In the genomic region with DNA sequence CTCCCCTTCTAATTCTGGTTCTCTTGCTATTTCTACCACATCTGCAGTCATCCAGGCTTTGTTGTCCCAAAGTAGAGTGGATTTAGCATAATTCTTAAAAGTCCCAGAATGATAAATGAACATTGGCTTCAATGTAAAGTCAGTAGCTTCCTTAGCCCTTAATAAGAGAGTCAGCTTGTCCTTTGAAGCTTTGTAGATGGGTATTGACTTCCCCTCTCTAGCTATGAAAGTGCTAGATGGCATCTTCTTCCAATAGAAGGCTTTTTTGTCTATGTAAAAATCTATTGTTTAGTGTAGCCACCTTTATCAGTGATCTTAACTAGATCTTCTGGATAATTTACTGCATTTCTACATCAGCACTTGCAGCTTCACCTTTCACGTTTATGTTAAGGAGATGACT, we compare ENCODE assay signal across 12 cellular contexts.
DNase-seq lines count a peak whose midpoint lies in the region; ATAC-seq, FAIRE-seq and TF ChIP-seq lines count a peak whose summit lies in the region.
"Had no signal": no experiment of that assay in that cellular context is flagged by ENCODE, and none has a peak within 500 bp of the region (broad histone marks: within the 10 kb centered on the region; RNA-seq: fewer than 3 reads in every experiment).

No MANE protein-coding gene starts in this region.

- ATAC-seq in GM18511 (IDR thresholded peaks at IDR 0.05; ENCODE audit: unreplicated experiment), result peak; percentile 35
- ATAC-seq in GM21360 (IDR thresholded peaks at IDR 0.05; ENCODE audit: unreplicated experiment), result peak; percentile 29
- peak; percentile 38 for ATAC-seq in HG03342 (IDR thresholded peaks at IDR 0.05; ENCODE audit: unreplicated experiment)
- ATAC-seq: heart right ventricle had no signal

- H2AFZ ChIP-seq in endothelial cell of umbilical vein (ENCODE audit: low read depth, low read length), result peak overlapping the region; percentile 25

- H3K4me1 ChIP-seq in endothelial cell of umbilical vein (ENCODE audit: control insufficient read depth, extremely low read depth, insufficient read depth, low read length) (no peaks in the 10 kb centered on the region), BE2C (no peaks in the 10 kb centered on the region)
- H3K4me1 ChIP-seq: heart right ventricle, SJSA1 had no signal

- CTCF ChIA-PET in endothelial cell of umbilical vein (lab: Charles Lee), result interaction anchor here (1.2 kb wide), 1 partner anchor 9 kb away, joined by 4 read pairs; no protein-coding TSS in a partner anchor

- H3K4me3 ChIP-seq in endothelial cell of umbilical vein (replicated peaks in 1 of 3; ENCODE audit: insufficient read depth in 1 of 3, low read depth in 1 of 3, low read length in 3 of 3) (no peak overlapping the region), BE2C (ENCODE audit: low read depth, low read length) (no peak overlapping the region)
- H3K4me3 ChIP-seq: heart right ventricle, SJSA1 had no signal

- no peak overlapping the region for H3K4me2 ChIP-seq in endothelial cell of umbilical vein (ENCODE audit: insufficient read depth, low read length)

- intact Hi-C loops in endothelial cell of umbilical vein (cut with micrococcal nuclease), result no loop called here

- H3K9ac ChIP-seq in endothelial cell of umbilical vein (replicated peaks; ENCODE audit: extremely low read depth, insufficient read depth, low read length), result no peak overlapping the region

- H4K20me1 ChIP-seq in endothelial cell of umbilical vein (replicated peaks; ENCODE audit: control insufficient read depth, extremely low read depth, insufficient read depth, low read length), result no peaks in the 10 kb centered on the region

- dilution Hi-C loops in endothelial cell of umbilical vein (cut with MboI; ENCODE audit: extremely low pct_ligation_motif_present, low sequenced_read_pairs), result no loop called here

- no peaks in the 10 kb centered on the region for H3K79me2 ChIP-seq in endothelial cell of umbilical vein (ENCODE audit: control insufficient read depth, insufficient read depth, low read length)

- no peaks in the 10 kb centered on the region for H3K27me3 ChIP-seq in endothelial cell of umbilical vein (ENCODE audit: control insufficient read depth in 2 of 2, insufficient read depth in 2 of 2, low read length in 2 of 2)
- no peaks in the 10 kb centered on the region for H3K27me3 ChIP-seq in BE2C
- H3K27me3 ChIP-seq: heart right ventricle, SJSA1 had no signal

- POLR2A ChIA-PET in endothelial cell of umbilical vein (lab: Charles Lee), result no interaction called here

- FAIRE-seq in endothelial cell of umbilical vein (lab: Jason Lieb, UNC), result no peak
- FAIRE-seq in HTR-8/SVneo (lab: Jason Lieb, UNC), result no peak

- DNase-seq in endothelial cell of umbilical vein (ENCODE audit: low read depth, low spot score) (no peak), D341Med (ENCODE audit: low spot score) (no peak), BE2C (no peak), NCI-H774 (lab: John Stamatoyannopoulos, UW) (no peak), HTR-8/SVneo (ENCODE audit: insufficient read length, low spot score) (no peak)
- DNase-seq: heart right ventricle; NCI-H2107; stimulated activated CD4-positive, alpha-beta T cell treated with anti-CD3 and anti-CD28 coated beads, Interleukin-12 subunit alpha, Interleukin-12 subunit beta, amount 100 ng/mL, for 4 hours had no signal

- no peak overlapping the region for H3K27ac ChIP-seq in endothelial cell of umbilical vein (ENCODE audit: insufficient read depth, low read depth, low read length)
- H3K27ac ChIP-seq: SJSA1 had no signal

- TF ChIP-seq CTCF in endothelial cell of umbilical vein (IDR thresholded peaks at IDR 0.05; ENCODE audit: extremely low read depth in 1 of 2, insufficient read depth in 1 of 2, low read depth in 1 of 2, low read length in 2 of 2) (no peak), BE2C (IDR thresholded peaks at IDR 0.05; ENCODE audit: low read depth, low read length) (no peak)

- BruUV-seq in endothelial cell of umbilical vein (replicated peaks; lab: Mats Ljungman, UMichigan), result no TSS peak

- TF ChIP-seq POLR2A in endothelial cell of umbilical vein (IDR thresholded peaks at IDR 0.05; ENCODE audit: low read depth, low read length), result no peak

- no peaks in the 10 kb centered on the region for H3K9me1 ChIP-seq in endothelial cell of umbilical vein (replicated peaks; ENCODE audit: control insufficient read depth, extremely low read depth, insufficient read depth, low read length)

- H3K9me3 ChIP-seq in endothelial cell of umbilical vein (replicated peaks; ENCODE audit: control insufficient read depth, insufficient read depth, low read length), result no peaks in the 10 kb centered on the region
- no peaks in the 10 kb centered on the region for H3K9me3 ChIP-seq in BE2C
- H3K9me3 ChIP-seq: SJSA1 had no signal

- no peaks in the 10 kb centered on the region for H3K36me3 ChIP-seq in endothelial cell of umbilical vein (ENCODE audit: control insufficient read depth in 2 of 2, extremely low read depth in 1 of 2, insufficient read depth in 2 of 2, low read length in 2 of 2)
- H3K36me3 ChIP-seq in BE2C, result no peaks in the 10 kb centered on the region
- H3K36me3 ChIP-seq: heart right ventricle, SJSA1 had no signal

TF ChIP-seq in endothelial cell of umbilical vein, 7 proteins besides CTCF, POLR2A, EP300 and RAD21:
- TF ChIP-seq, protein P1, sequence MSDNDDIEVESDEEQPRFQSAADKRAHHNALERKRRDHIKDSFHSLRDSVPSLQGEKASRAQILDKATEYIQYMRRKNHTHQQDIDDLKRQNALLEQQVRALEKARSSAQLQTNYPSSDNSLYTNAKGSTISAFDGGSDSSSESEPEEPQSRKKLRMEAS (IDR thresholded peaks at IDR 0.05; ENCODE audit: insufficient read depth, insufficient read length), result no peak
- TF ChIP-seq EZH2 (IDR thresholded peaks at IDR 0.05; ENCODE audit: borderline replicate concordance, low read depth, low read length, severe bottlenecking) (no peak), MYC (IDR thresholded peaks at IDR 0.05; ENCODE audit: low read depth, low read length) (no peak), JUN (IDR thresholded peaks at IDR 0.05; ENCODE audit: borderline replicate concordance, insufficient read depth, insufficient read length, low read depth) (no peak), FOS (IDR thresholded peaks at IDR 0.05; ENCODE audit: borderline replicate concordance, insufficient read depth, low read length) (no peak), GATA2 (IDR thresholded peaks at IDR 0.05; ENCODE audit: insufficient read depth, insufficient read length, low read depth, low read length) (no peak), POLR2AphosphoS5 (IDR thresholded peaks at IDR 0.05; ENCODE audit: insufficient read depth, low read depth, low read length) (no peak)
